17 cellular contexts compared by ENCODE assay signal in the genomic region with DNA sequence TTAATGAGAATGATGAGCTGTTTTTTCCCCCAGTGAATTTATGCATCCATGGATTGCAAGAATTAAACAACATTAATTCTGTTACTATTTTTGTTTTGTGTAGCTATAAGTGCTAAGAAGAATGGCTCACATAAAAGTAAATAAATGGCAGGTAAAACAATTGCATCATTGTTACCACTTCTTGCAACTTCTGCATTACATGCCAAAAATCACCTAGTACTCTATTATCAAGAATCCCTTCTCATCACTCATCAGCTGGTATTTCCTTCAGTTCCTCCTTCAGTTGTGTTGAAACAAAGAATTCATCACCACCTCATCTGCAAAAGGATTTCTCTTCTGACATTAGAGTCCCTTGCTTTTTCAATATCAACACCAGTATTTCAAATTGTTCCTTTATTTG. TPM values are rescaled to one million over a fixed set of nuclear protein-coding genes. Genes with fewer than 3 reads are reported as not detected.
DNase-seq lines count a peak whose midpoint lies in the region; FAIRE-seq and TF ChIP-seq lines count a peak whose summit lies in the region.
"Had no signal": no experiment of that assay in that cellular context is flagged by ENCODE, and none has a peak within 500 bp of the region (broad histone marks: within the 10 kb centered on the region; RNA-seq: fewer than 3 reads in every experiment).

No MANE protein-coding gene starts in this region.

- peaks cover 3% of the 10 kb centered on the region for H3K27me3 Mint-ChIP-seq in type B pancreatic cell

- no peak overlapping the region for H3K27ac Mint-ChIP-seq in type B pancreatic cell

- H2AFZ ChIP-seq in neuron (ENCODE audit: low read depth, low read length) = peak overlapping the region; percentile 60

- TF ChIP-seq POLR2A in esophagus squamous epithelium (IDR thresholded peaks at IDR 0.05) (no peak), GM12891 (IDR thresholded peaks at IDR 0.05; ENCODE audit: low read depth, low read length) (no peak)

- H3K36me3 Mint-ChIP-seq in type B pancreatic cell = peaks cover 4% of the 10 kb centered on the region

- H3K9me3 ChIP-seq in ascending aorta = no peaks in the 10 kb centered on the region
- no peaks in the 10 kb centered on the region for H3K9me3 ChIP-seq in esophagus squamous epithelium
- no peaks in the 10 kb centered on the region for H3K9me3 ChIP-seq in neuron (ENCODE audit: low read length)

- peaks cover 5% of the 10 kb centered on the region for H3K4me1 Mint-ChIP-seq in type B pancreatic cell (ENCODE audit: unreplicated experiment)

- H3K36me3 ChIP-seq in ascending aorta = peaks cover 15 to 27% of the 10 kb centered on the region in 2 donors
- H3K36me3 ChIP-seq in esophagus squamous epithelium = peaks cover 0 to 15% (median 0%) of the 10 kb centered on the region in 3 donors
- peaks cover 26% of the 10 kb centered on the region for H3K36me3 ChIP-seq in neuron (ENCODE audit: insufficient read depth, low read length)

- H3K27ac ChIP-seq in ascending aorta (peak overlapping the region; percentile 80 to 85), esophagus squamous epithelium (peak overlapping the region in 3 of 4 donors; percentile 4 to 86 (median 83))

- peak overlapping the region; percentile 34 to 69 for H3K4me3 ChIP-seq in ascending aorta
- peak overlapping the region; percentile 16 to 50 (median 46) for H3K4me3 ChIP-seq in esophagus squamous epithelium
- peak overlapping the region; percentile 83 for H3K4me3 ChIP-seq in neuron (ENCODE audit: low read length)

- no peak for TF ChIP-seq CTCF in ascending aorta (IDR thresholded peaks at IDR 0.05)
- no peak for TF ChIP-seq CTCF in esophagus squamous epithelium (IDR thresholded peaks at IDR 0.05)
- no peak for TF ChIP-seq CTCF in type B pancreatic cell (conservative IDR thresholded peaks at IDR 0.05)

- no peak for FAIRE-seq in GM12891 (lab: Jason Lieb, UNC)
- FAIRE-seq: GM18507 had no signal

- H3K4me3 Mint-ChIP-seq in type B pancreatic cell = peak overlapping the region; percentile 42

- H3K4me1 ChIP-seq in ascending aorta (peaks cover 3 to 24% of the 10 kb centered on the region in 2 donors), esophagus squamous epithelium (peaks cover 0 to 43% (median 15%) of the 10 kb centered on the region in 3 donors), neuron (ENCODE audit: insufficient read depth, low read length) (peaks cover 50% of the 10 kb centered on the region)

- intact Hi-C loops in ascending aorta (cut with DNase I) = loop anchor here (5.0 to 10.0 kb wide), 4 partner anchors 53 to 1100 kb away; a partner anchor contains a TSS
- intact Hi-C loops in esophagus squamous epithelium (cut with DNase I) = no loop called here

- H3K9me3 Mint-ChIP-seq in type B pancreatic cell = no peaks in the 10 kb centered on the region

- no peak for DNase-seq in ascending aorta (ENCODE audit: low spot score in 2 of 2)
- no peak for DNase-seq in esophagus squamous epithelium (lab: John Stamatoyannopoulos, UW)
- no peak for DNase-seq in type B pancreatic cell (ENCODE audit: extremely low spot score, unreplicated experiment)
- DNase-seq in NCI-H748 treated with DMSO at 0.1 percent for 48 hours (lab: John Stamatoyannopoulos, UW) = no peak
- no peak for DNase-seq in activated effector memory CD4-positive, alpha-beta T cell treated with anti-CD3 and anti-CD28 coated beads, Interleukin-2, amount 50 U/mL, for 16 hours
- no peak for DNase-seq in GM12891 (ENCODE audit: insufficient read length, low spot score)
- DNase-seq: activated CD4-positive, CD25-positive, alpha-beta regulatory T cell treated with anti-CD3 and anti-CD28 coated beads, Interleukin-2, amount 50 U/mL, for 72 hours; activated T-cell treated with anti-CD3 and anti-CD28 coated beads for 4 hours; effector CD8-positive, alpha-beta T cell; GDM1; H7; posterior cingulate gyrus; stimulated activated CD4-positive, alpha-beta T cell treated with anti-CD3 and anti-CD28 coated beads, Interleukin-2, amount 100 ng/mL, for 48 hours; stimulated activated naive CD4-positive, alpha-beta T cell treated with Interleukin-2 at 50 U/mL for 16 hours; SW 1271 had no signal

- H3K27me3 ChIP-seq in ascending aorta (no peaks in the 10 kb centered on the region), esophagus squamous epithelium (no peaks in the 10 kb centered on the region), neuron (ENCODE audit: insufficient read depth, low read length) (no peaks in the 10 kb centered on the region)

TF ChIP-seq in GM12891, 5 proteins besides CTCF, POLR2A, EP300 and RAD21:
- TF ChIP-seq POU2F2 (IDR thresholded peaks at IDR 0.05; ENCODE audit: low read depth, low read length) = no peak

RNA-seq across cellular contexts. Expression of a gene that starts 0.8 kb away (rescaled TPM):
- total RNA-seq in ascending aorta = 846 TPM
- total RNA-seq in esophagus squamous epithelium = 100 to 1,000 TPM in 2 of 4 donors, 10 to 100 TPM in 2; 14.7 to 467 (median 92.4) TPM
- total RNA-seq in type B pancreatic cell (ENCODE audit: low replicate concordance) = 4.9 and 84.9 TPM in 2 replicates
- 0.36 TPM for polyA plus RNA-seq in GM12891 (2012; ENCODE audit: low read depth, missing spikeins)
- total RNA-seq: H7 had no signal
